In the genomic region with DNA sequence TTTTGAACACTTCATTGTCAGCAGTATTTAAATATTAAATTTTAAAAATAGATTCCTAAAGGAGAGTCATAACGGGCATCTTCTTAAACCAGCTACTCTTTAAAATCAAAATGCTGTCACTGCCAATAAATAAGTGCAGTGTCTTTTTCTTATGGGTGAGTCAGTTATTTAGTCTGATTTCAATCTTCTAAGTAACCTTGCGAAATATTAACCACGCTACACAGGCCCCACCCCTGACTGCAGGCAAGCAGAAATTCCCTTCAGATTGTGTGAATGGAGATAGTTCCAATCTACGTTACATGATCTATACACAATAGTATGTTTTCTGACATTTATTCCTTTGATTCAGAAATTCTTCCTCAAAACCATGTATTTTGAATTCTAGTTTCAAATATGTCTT, we compare ENCODE assay signal across 11 cellular contexts.
A peak's percentile ranks its signal among the peaks of the same experiment; 100 is the strongest.
DNase-seq lines count a peak whose midpoint lies in the region; ATAC-seq, FAIRE-seq and TF ChIP-seq lines count a peak whose summit lies in the region.
"Had no signal": no experiment of that assay in that cellular context is flagged by ENCODE, and none has a peak within 500 bp of the region (broad histone marks: within the 10 kb centered on the region; RNA-seq: fewer than 3 reads in every experiment).

No MANE protein-coding gene starts in this region.

- no peak for FAIRE-seq in GM12878 (lab: Jason Lieb, UNC)
- FAIRE-seq in GM12892 (lab: Jason Lieb, UNC), result no peak

- H3K36me3 ChIP-seq in Caco-2 (ENCODE audit: control insufficient read depth, insufficient read depth, low read length) (no peaks in the 10 kb centered on the region), GM12878 (ENCODE audit: control insufficient read depth in 2 of 2, insufficient read depth in 2 of 2, low read length in 1 of 2) (no peaks in the 10 kb centered on the region), mesenchymal stem cell (ENCODE audit: control insufficient read depth in 1 of 2, insufficient read depth in 2 of 2, low read depth in 1 of 2, low read length in 2 of 2) (no peaks in the 10 kb centered on the region), ovary (no peaks in the 10 kb centered on the region)
- H3K36me3 ChIP-seq: heart left ventricle had no signal

- no peak overlapping the region for H3K9ac ChIP-seq in GM12878 (ENCODE audit: control insufficient read depth, insufficient read depth, low read length)
- no peak overlapping the region for H3K9ac ChIP-seq in mesenchymal stem cell (ENCODE audit: low read length)

- H2AFZ ChIP-seq in GM12878 (ENCODE audit: control insufficient read depth, low read depth, low read length) (no peak overlapping the region), mesenchymal stem cell (ENCODE audit: low read depth, low read length) (no peak overlapping the region)

- no peak overlapping the region for H2BK15ac ChIP-seq in mesenchymal stem cell (ENCODE audit: low read depth, poor library complexity, severe bottlenecking)

- no peak overlapping the region for H4K8ac ChIP-seq in mesenchymal stem cell (ENCODE audit: low read length)

- POLR2A ChIA-PET in Caco-2 (lab: Charles Lee), result no interaction called here
- POLR2A ChIA-PET in GM12878 (lab: Charles Lee), result no interaction called here

- no peak overlapping the region for H3K4ac ChIP-seq in mesenchymal stem cell (ENCODE audit: low read depth in 1 of 2, low read length in 2 of 2)

- RAD21 ChIA-PET in GM12878 (lab: Charles Lee; ENCODE audit: unreplicated experiment), result interaction anchor here (2.2 kb wide), 1 partner anchor 711 kb away, joined by 5 read pairs; no protein-coding TSS in a partner anchor

- H4K91ac ChIP-seq in mesenchymal stem cell (ENCODE audit: low read length), result no peak overlapping the region

- H2BK5ac ChIP-seq in mesenchymal stem cell (ENCODE audit: low read depth, low read length, poor library complexity, severe bottlenecking), result no peak overlapping the region

- TF ChIP-seq EP300 in GM12878 (IDR thresholded peaks at IDR 0.05; ENCODE audit: borderline replicate concordance in 1 of 2, control insufficient read depth in 1 of 2, low read depth in 2 of 2, low read length in 2 of 2), result no peak
- TF ChIP-seq EP300 in ovary (IDR thresholded peaks at IDR 0.05), result no peak

- no peaks in the 10 kb centered on the region for H3K79me1 ChIP-seq in mesenchymal stem cell (replicated peaks; ENCODE audit: low read length, poor library complexity, severe bottlenecking)

- no peak overlapping the region for H3K4me3 Mint-ChIP-seq in Caco-2 (ENCODE audit: unreplicated experiment)
- H3K4me3 Mint-ChIP-seq: brain; natural killer cell treated with Interleukin-12 subunit alpha and Interleukin-12 subunit beta and Interleukin-15 and Interleukin-18, amount 100 ng/mL, for 72 hours had no signal

- H3K9me3 ChIP-seq in Caco-2 (no peaks in the 10 kb centered on the region), GM12878 (replicated peaks; ENCODE audit: control insufficient read depth, insufficient read depth, low read length) (no peaks in the 10 kb centered on the region; the same call in 2 of the 3 replicates), mesenchymal stem cell (ENCODE audit: control insufficient read depth, low read length) (no peaks in the 10 kb centered on the region), ovary (no peaks in the 10 kb centered on the region)
- H3K9me3 ChIP-seq: heart left ventricle had no signal

- no peak overlapping the region for H3K23ac ChIP-seq in mesenchymal stem cell (ENCODE audit: low read length in 2 of 2)

- peak; percentile 42 to 47 for DNase-seq in Caco-2
- peak; percentile 60 for DNase-seq in M059J (ENCODE audit: low read depth)
- no peak for DNase-seq in GM12878 (ENCODE audit: low read depth, low spot score)
- DNase-seq in mesenchymal stem cell, result peak; percentile 89
- no peak for DNase-seq in effector CD8-positive, alpha-beta T cell (lab: John Stamatoyannopoulos, UW)
- DNase-seq in GM12892 (ENCODE audit: insufficient read length), result no peak
- DNase-seq in ovary, result no peak
- DNase-seq: heart left ventricle had no signal

- H2AK5ac ChIP-seq in mesenchymal stem cell (ENCODE audit: low read length, severe bottlenecking), result no peak overlapping the region

- H3K4me3 ChIP-seq in Caco-2 (ENCODE audit: low read depth, low read length), result no peak overlapping the region
- no peak overlapping the region for H3K4me3 ChIP-seq in GM12878
- no peak overlapping the region for H3K4me3 ChIP-seq in mesenchymal stem cell (ENCODE audit: insufficient read depth in 1 of 2, low read depth in 1 of 2, low read length in 2 of 2)
- H3K4me3 ChIP-seq in ovary, result no peak overlapping the region
- H3K4me3 ChIP-seq: heart left ventricle had no signal

- H3K4me1 ChIP-seq in Caco-2 (peaks cover 17% of the 10 kb centered on the region), GM12878 (ENCODE audit: control insufficient read depth, insufficient read depth, low read length) (peaks cover 4% of the 10 kb centered on the region), mesenchymal stem cell (ENCODE audit: control insufficient read depth, insufficient read depth, low read depth, low read length) (no peaks in the 10 kb centered on the region), ovary (ENCODE audit: insufficient read depth) (no peaks in the 10 kb centered on the region)

- H3K18ac ChIP-seq in mesenchymal stem cell (ENCODE audit: low read depth in 1 of 2, low read length in 2 of 2), result no peak overlapping the region

- no peaks in the 10 kb centered on the region for H4K20me1 ChIP-seq in GM12878 (ENCODE audit: control insufficient read depth, insufficient read depth)

- no peaks in the 10 kb centered on the region for H3K27me3 Mint-ChIP-seq in Caco-2 (ENCODE audit: insufficient read depth, unreplicated experiment)

- no peaks in the 10 kb centered on the region for H3K9me3 Mint-ChIP-seq in Caco-2 (ENCODE audit: unreplicated experiment)
- H3K9me3 Mint-ChIP-seq: brain; natural killer cell treated with Interleukin-12 subunit alpha and Interleukin-12 subunit beta and Interleukin-15 and Interleukin-18, amount 100 ng/mL, for 72 hours had no signal

- H3K27me3 ChIP-seq in Caco-2 (replicated peaks; ENCODE audit: control insufficient read depth, insufficient read depth, low read length), result no peaks in the 10 kb centered on the region
- H3K27me3 ChIP-seq in GM12878 (replicated peaks in 1 of 2; ENCODE audit: control insufficient read depth in 2 of 2, insufficient read depth in 2 of 2, low read length in 1 of 2), result peaks cover 0 to 2% of the 10 kb centered on the region in 2 experiments; a peak in 1 of 4 replicates
- H3K27me3 ChIP-seq in mesenchymal stem cell (ENCODE audit: control insufficient read depth in 1 of 2, insufficient read depth in 1 of 2, low read length in 2 of 2), result no peaks in the 10 kb centered on the region
- no peaks in the 10 kb centered on the region for H3K27me3 ChIP-seq in ovary
- H3K27me3 ChIP-seq: heart left ventricle had no signal

- H3K4me2 ChIP-seq in GM12878 (ENCODE audit: control insufficient read depth, insufficient read depth) (no peak overlapping the region), mesenchymal stem cell (ENCODE audit: low read length, poor library complexity, severe bottlenecking) (no peak overlapping the region)

- ATAC-seq in GM12878 (peak; percentile 42), GM21786 (IDR thresholded peaks at IDR 0.05; ENCODE audit: unreplicated experiment) (no peak)
- ATAC-seq: heart left ventricle had no signal

- no peaks in the 10 kb centered on the region for H3K79me2 ChIP-seq in GM12878 (ENCODE audit: control insufficient read depth, insufficient read depth, low read length)

- WGBS in GM12878 (ENCODE audit: insufficient coverage, insufficient replicate concordance, low lambda C conversion rate, missing lambda C conversion rate), result 37% methylated on average over 4 of the region's 4 CpGs
- WGBS in mesenchymal stem cell, result 40% methylated on average over 1 of the region's 4 CpGs
- 81 to 90% (median 82%) methylated on average over 4 of the region's 4 CpGs for WGBS in ovary, 3 donors

- H3K36me3 Mint-ChIP-seq in Caco-2 (ENCODE audit: insufficient read depth, unreplicated experiment), result no peaks in the 10 kb centered on the region
- H3K36me3 Mint-ChIP-seq: brain; natural killer cell treated with Interleukin-12 subunit alpha and Interleukin-12 subunit beta and Interleukin-15 and Interleukin-18, amount 100 ng/mL, for 72 hours had no signal

- no peak overlapping the region for H2BK12ac ChIP-seq in mesenchymal stem cell (ENCODE audit: low read length in 2 of 2)

- H3K27ac Mint-ChIP-seq in Caco-2 (ENCODE audit: unreplicated experiment), result no peak overlapping the region
- H3K27ac Mint-ChIP-seq: brain had no signal

- intact Hi-C loops in Caco-2 (cut with micrococcal nuclease; ENCODE audit: unreplicated experiment) (no loop called here), GM12878 (cut with micrococcal nuclease; ENCODE audit: unreplicated experiment) (no loop called here), ovary (cut with DNase I) (loop anchor here in 1 of 4 donors (5.0 kb wide), 1 partner anchor 711 kb away; no protein-coding TSS in a partner anchor)

- H3K27ac ChIP-seq in GM12878 (ENCODE audit: control insufficient read depth, insufficient read depth) (no peak overlapping the region), mesenchymal stem cell (ENCODE audit: low read length, poor library complexity, severe bottlenecking) (no peak overlapping the region), ovary (no peak overlapping the region)
- H3K27ac ChIP-seq: heart left ventricle had no signal

- no TSS peak for BruUV-seq in Caco-2 (replicated peaks; lab: Mats Ljungman, UMichigan)
- BruUV-seq in GM12878 (replicated peaks; lab: Mats Ljungman, UMichigan), result no TSS peak

- TF ChIP-seq CTCF in Caco-2 (IDR thresholded peaks at IDR 0.05; ENCODE audit: insufficient read depth in 1 of 2, low read depth in 1 of 2, low read length in 1 of 2, severe bottlenecking in 1 of 2, unreplicated experiment in 1 of 2) (no peak), GM12878 (IDR thresholded peaks at IDR 0.05 in 2 of 3, conservative IDR thresholded peaks at IDR 0.05 in 1 of 3; ENCODE audit: control insufficient read depth in 2 of 3, extremely low read depth in 1 of 3, insufficient read depth in 1 of 3, low read depth in 3 of 3, low read length in 3 of 3) (no peak), ovary (IDR thresholded peaks at IDR 0.05) (no peak)

- no peak for TF ChIP-seq RAD21 in GM12878 (IDR thresholded peaks at IDR 0.05; ENCODE audit: insufficient read depth, low read depth, low read length)

- CTCF ChIA-PET in Caco-2 (lab: Charles Lee), result interaction anchor here (0.7 kb wide), 1 partner anchor 703 kb away, joined by 3 read pairs; no protein-coding TSS in a partner anchor
- CTCF ChIA-PET in GM12878 (lab: Yijun Ruan, JAX), result no interaction called here

- no peak overlapping the region for H3K14ac ChIP-seq in mesenchymal stem cell (ENCODE audit: low read length in 2 of 2)

- TF ChIP-seq POLR2A in GM12878 (IDR thresholded peaks at IDR 0.05; ENCODE audit: low read depth, low read length) (no peak), GM12892 (IDR thresholded peaks at IDR 0.05; ENCODE audit: low read depth, low read length) (no peak), ovary (IDR thresholded peaks at IDR 0.05) (no peak)

- SMC1A ChIA-PET in GM12878 (lab: Charles Lee; ENCODE audit: uncharacterized antibody, unreplicated experiment), result interaction anchor here (1.2 kb wide), 1 partner anchor 998 kb away, joined by 3 read pairs; no protein-coding TSS in a partner anchor

- H3K4me1 Mint-ChIP-seq in Caco-2 (ENCODE audit: low read depth, unreplicated experiment), result peaks cover 18% of the 10 kb centered on the region

- no peak overlapping the region for H2BK120ac ChIP-seq in mesenchymal stem cell (ENCODE audit: low read depth, low read length)

- in situ Hi-C loops in GM12878 (cut with MboI), result no loop called here

Comparison
In these comparisons a context has a peak if more than half of its experiments do, and no peak if none do; other contexts are left out.
1. DNase-seq: peak in Caco-2 (2 of 2), M059J (single experiment) and mesenchymal stem cell (single experiment); none in GM12878 (single experiment), effector CD8-positive, alpha-beta T cell (single experiment), GM12892 (single experiment) and ovary (0 of 5).